Comparison of ENCODE assay signal across 1 cellular context in the genomic region with DNA sequence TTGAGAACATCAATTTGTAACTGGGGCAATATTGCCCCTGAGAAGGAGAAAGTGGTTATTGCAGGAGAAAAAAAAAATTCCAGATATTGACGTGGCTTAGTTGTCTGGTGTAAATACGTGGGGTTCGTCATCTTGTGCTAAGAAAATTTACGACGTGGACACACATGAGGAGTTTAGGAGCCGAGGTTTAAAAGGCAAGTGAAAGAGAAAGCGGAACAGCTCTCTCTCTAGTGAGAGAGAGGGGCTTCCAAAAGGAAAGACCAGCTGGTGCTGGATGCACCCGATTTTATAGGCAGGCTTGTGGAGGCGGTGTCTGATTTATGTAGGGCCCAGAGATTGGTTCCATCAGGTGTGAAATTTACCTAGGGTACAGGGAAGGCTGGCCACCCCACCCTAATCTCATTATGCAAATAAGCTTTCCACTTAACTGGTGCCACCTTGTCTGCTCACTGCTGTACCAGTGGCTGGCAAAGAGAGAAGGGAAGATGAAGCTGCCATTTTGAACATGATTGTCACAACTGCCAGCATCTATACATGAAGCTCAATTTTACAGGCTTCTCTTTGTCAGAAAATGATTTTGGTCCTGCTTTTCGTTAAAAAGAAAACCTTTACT.
TF ChIP-seq lines count a peak whose summit lies in the region.

No MANE protein-coding gene starts in this region.

TF ChIP-seq in GM12878, 131 proteins besides CTCF, POLR2A, EP300 and RAD21 (continued from another document):
- no peak for TF ChIP-seq E4F1 (IDR thresholded peaks at IDR 0.05; ENCODE audit: borderline replicate concordance, partially characterized antibody)
- no peak for TF ChIP-seq HSF1 (IDR thresholded peaks at IDR 0.05; ENCODE audit: low read depth, low read length)
- no peak for TF ChIP-seq RAD51 (IDR thresholded peaks at IDR 0.05)
- no peak for TF ChIP-seq DPF2 (IDR thresholded peaks at IDR 0.05)
- TF ChIP-seq SKIL (IDR thresholded peaks at IDR 0.05; ENCODE audit: low read depth, poor library complexity, severe bottlenecking), result no peak
- TF ChIP-seq JUND (IDR thresholded peaks at IDR 0.05; ENCODE audit: low read depth, low read length), result no peak
- TF ChIP-seq SREBF2 (IDR thresholded peaks at IDR 0.05; ENCODE audit: low read length), result no peak
- 0 out of 2 replicates have a peak, but pooled peaks have one; percentile 20 for TF ChIP-seq SPI1 (IDR thresholded peaks at IDR 0.05; ENCODE audit: borderline replicate concordance, insufficient read depth, low read depth, low read length)
- TF ChIP-seq RELA (IDR thresholded peaks at IDR 0.05; ENCODE audit: borderline replicate concordance, partially characterized antibody), result no peak
- no peak for TF ChIP-seq BCL11A (IDR thresholded peaks at IDR 0.05; ENCODE audit: low read depth, low read length)
- 0 out of 2 replicates have a peak, but pooled peaks have one; percentile 33 for TF ChIP-seq CREB1 (IDR thresholded peaks at IDR 0.05; ENCODE audit: low read depth)
- no peak for TF ChIP-seq HDGF (IDR thresholded peaks at IDR 0.05)
